19 cellular contexts compared by ENCODE assay signal in the genomic region with DNA sequence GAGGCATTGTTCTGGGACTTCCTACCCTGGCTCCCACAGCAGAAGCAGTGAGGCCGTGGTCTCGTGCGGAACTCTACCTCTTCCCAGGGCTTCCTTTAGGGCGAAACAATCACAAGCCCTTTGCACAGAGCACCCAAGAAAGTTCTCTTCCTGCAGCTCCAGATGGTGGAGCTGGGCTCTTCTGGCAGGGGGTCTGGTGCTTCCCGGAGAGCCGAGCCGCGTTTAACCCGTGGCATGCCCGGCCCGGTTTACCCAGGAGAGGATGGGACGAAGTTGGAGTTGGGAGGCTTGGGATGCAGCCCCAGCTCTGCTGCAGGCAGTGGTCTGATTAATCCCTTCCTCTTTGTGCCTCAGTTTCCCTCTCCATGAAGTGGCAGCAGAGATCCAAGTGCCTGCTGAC. TPM values are rescaled to one million over a fixed set of nuclear protein-coding genes. Genes with fewer than 3 reads are reported as not detected.
A peak's percentile ranks its signal among the peaks of the same experiment; 100 is the strongest.
DNase-seq lines count a peak whose midpoint lies in the region; ATAC-seq and TF ChIP-seq lines count a peak whose summit lies in the region.
"Had no signal": no experiment of that assay in that cellular context is flagged by ENCODE, and none has a peak within 500 bp of the region (broad histone marks: within the 10 kb centered on the region; RNA-seq: fewer than 3 reads in every experiment).

No MANE protein-coding gene starts in this region.

- H3K27ac Mint-ChIP-seq in T-helper 1 cell treated with Interleukin-12 subunit alpha and Interleukin-12 subunit beta and Interleukin-4 antibody, amounts not matched to agents 30 μg/mL and 1 μg/mL, for 36 hours = peak overlapping the region; percentile 91
- H3K27ac Mint-ChIP-seq in T-helper 17 cell (peak overlapping the region; percentile 93), endodermal cell (no peak overlapping the region)
- H3K27ac Mint-ChIP-seq: neural progenitor cell had no signal

- peaks cover 30% of the 10 kb centered on the region for H3K36me3 Mint-ChIP-seq in T-helper 1 cell treated with Interleukin-12 subunit alpha and Interleukin-12 subunit beta and Interleukin-4 antibody, amounts not matched to agents 30 μg/mL and 1 μg/mL, for 36 hours (ENCODE audit: low read depth)
- H3K36me3 Mint-ChIP-seq in T-helper 17 cell (ENCODE audit: low read depth) (no peaks in the 10 kb centered on the region), endodermal cell (ENCODE audit: low read depth) (no peaks in the 10 kb centered on the region)

- peaks cover 59% of the 10 kb centered on the region for H3K4me1 Mint-ChIP-seq in T-helper 1 cell treated with Interleukin-12 subunit alpha and Interleukin-12 subunit beta and Interleukin-4 antibody, amounts not matched to agents 30 μg/mL and 1 μg/mL, for 36 hours (ENCODE audit: low read depth)
- H3K4me1 Mint-ChIP-seq in T-helper 17 cell (peaks cover 47% of the 10 kb centered on the region), endodermal cell (no peaks in the 10 kb centered on the region)
- H3K4me1 Mint-ChIP-seq: neural progenitor cell had no signal

- H3K4me1 ChIP-seq in BLaER1 (peaks cover 77% of the 10 kb centered on the region), endodermal cell (ENCODE audit: control insufficient read depth, insufficient read depth, low read length) (no peaks in the 10 kb centered on the region)
- H3K4me1 ChIP-seq: neural progenitor cell, tibial artery had no signal

- H3K27me3 Mint-ChIP-seq in T-helper 1 cell treated with Interleukin-12 subunit alpha and Interleukin-12 subunit beta and Interleukin-4 antibody, amounts not matched to agents 30 μg/mL and 1 μg/mL, for 36 hours (ENCODE audit: low read depth) = no peaks in the 10 kb centered on the region
- no peaks in the 10 kb centered on the region for H3K27me3 Mint-ChIP-seq in T-helper 17 cell
- peaks cover 9% of the 10 kb centered on the region for H3K27me3 Mint-ChIP-seq in endodermal cell (ENCODE audit: insufficient read depth)

- no peaks in the 10 kb centered on the region for H4K20me1 ChIP-seq in BLaER1

- DNase-seq in T-helper 1 cell (no peak), T-helper 17 cell (no peak), endodermal cell (peak; percentile 22), NOMO-1 (lab: John Stamatoyannopoulos, UW; ENCODE audit: unreplicated experiment in 2 of 2) (no peak), Ammon's horn (ENCODE audit: low spot score) (no peak)
- DNase-seq: activated CD8-positive, alpha-beta memory T cell treated with anti-CD3 and anti-CD28 coated beads, Interleukin-2, amount 50 U/mL, for 48 hours; anterior cingulate cortex; COR-L47; DMS79; KG1; NCI-H1436 treated with DMSO at 0.1 percent for 48 hours; tibial artery had no signal

- H3K4me2 ChIP-seq in BLaER1 = peak overlapping the region; percentile 97
- H3K4me2 ChIP-seq: neural progenitor cell had no signal

- no peaks in the 10 kb centered on the region for H3K9me3 Mint-ChIP-seq in T-helper 1 cell treated with Interleukin-12 subunit alpha and Interleukin-12 subunit beta and Interleukin-4 antibody, amounts not matched to agents 30 μg/mL and 1 μg/mL, for 36 hours
- H3K9me3 Mint-ChIP-seq in endodermal cell = no peaks in the 10 kb centered on the region
- H3K9me3 Mint-ChIP-seq: neural progenitor cell had no signal

- H3K36me3 ChIP-seq in BLaER1 = peaks cover 23% of the 10 kb centered on the region
- H3K36me3 ChIP-seq in endodermal cell (ENCODE audit: control insufficient read depth, insufficient read depth, low read length) = no peaks in the 10 kb centered on the region
- H3K36me3 ChIP-seq: cardiac muscle cell, neural progenitor cell had no signal

- H3K9me3 ChIP-seq in BLaER1 = no peaks in the 10 kb centered on the region
- H3K9me3 ChIP-seq in T-helper 17 cell (ENCODE audit: control insufficient read depth, low read length, poor library complexity, severe bottlenecking) = no peaks in the 10 kb centered on the region
- no peaks in the 10 kb centered on the region for H3K9me3 ChIP-seq in endodermal cell (ENCODE audit: control insufficient read depth, low read length)
- H3K9me3 ChIP-seq: tibial artery had no signal

- peak overlapping the region; percentile 78 for H3K27ac ChIP-seq in BLaER1
- H3K27ac ChIP-seq in endodermal cell (ENCODE audit: low read depth, low read length) = no peak overlapping the region
- H3K27ac ChIP-seq: 22Rv1, cardiac muscle cell, neural progenitor cell, tibial artery had no signal

- H3K27me3 ChIP-seq in BLaER1 = no peaks in the 10 kb centered on the region
- no peaks in the 10 kb centered on the region for H3K27me3 ChIP-seq in endodermal cell (ENCODE audit: control insufficient read depth, insufficient read depth, low read length, poor library complexity, severe bottlenecking)
- H3K27me3 ChIP-seq: cardiac muscle cell, neural progenitor cell, tibial artery had no signal

- no peak for TF ChIP-seq CTCF in endodermal cell (conservative IDR thresholded peaks at IDR 0.05)

- H3K4me3 ChIP-seq in BLaER1 (no peak overlapping the region), endodermal cell (ENCODE audit: low read length) (no peak overlapping the region)
- H3K4me3 ChIP-seq: cardiac muscle cell, neural progenitor cell, tibial artery had no signal

- H3K9ac ChIP-seq in BLaER1 (no peak overlapping the region), endodermal cell (ENCODE audit: extremely low read depth, low read length, poor library complexity, severe bottlenecking) (no peak overlapping the region)
- H3K9ac ChIP-seq: neural progenitor cell had no signal

- WGBS in endodermal cell (ENCODE audit: insufficient coverage in 1 of 2, insufficient read length in 1 of 2), 2 experiments = 95% methylated on average over 4 to 12 of the region's 12 CpGs

- ATAC-seq in T-helper 17 cell (no peak), HG02759 (IDR thresholded peaks at IDR 0.05; ENCODE audit: unreplicated experiment) (no peak)
- ATAC-seq: Right ventricle myocardium inferior had no signal

- H3K4me3 Mint-ChIP-seq in T-helper 1 cell treated with Interleukin-12 subunit alpha and Interleukin-12 subunit beta and Interleukin-4 antibody, amounts not matched to agents 30 μg/mL and 1 μg/mL, for 36 hours = no peak overlapping the region
- H3K4me3 Mint-ChIP-seq in T-helper 17 cell (peak overlapping the region; percentile 52), endodermal cell (no peak overlapping the region)
- H3K4me3 Mint-ChIP-seq: neural progenitor cell had no signal

RNA-seq across cellular contexts. Expression of a gene that starts 9.0 kb away (rescaled TPM):
- total RNA-seq in T-helper 17 cell = 10 to 100 TPM; 29.4 to 38.5 TPM
- 10 to 100 TPM; 15.3 to 16.1 TPM for total RNA-seq in endodermal cell
- polyA plus RNA-seq in endodermal cell (2013, experiment 1 of 2) = 30.6 TPM
- 28.9 TPM for polyA plus RNA-seq in endodermal cell (2013, experiment 2 of 2)

RNA-seq across cellular contexts. Expression of a gene that starts 26.6 kb away (rescaled TPM):
- 10 to 100 TPM; 27.5 to 31.0 TPM for total RNA-seq in T-helper 17 cell
- total RNA-seq in endodermal cell = 10 to 100 TPM in 1 of 2 donors, 1 to 10 TPM in 1; 8.3 to 15.6 TPM
- 8.8 TPM for polyA plus RNA-seq in endodermal cell (2013, experiment 1 of 2)
- polyA plus RNA-seq in endodermal cell (2013, experiment 2 of 2) = 8.9 TPM
